ENCODE assay signal across 13 cellular contexts in the genomic region with DNA sequence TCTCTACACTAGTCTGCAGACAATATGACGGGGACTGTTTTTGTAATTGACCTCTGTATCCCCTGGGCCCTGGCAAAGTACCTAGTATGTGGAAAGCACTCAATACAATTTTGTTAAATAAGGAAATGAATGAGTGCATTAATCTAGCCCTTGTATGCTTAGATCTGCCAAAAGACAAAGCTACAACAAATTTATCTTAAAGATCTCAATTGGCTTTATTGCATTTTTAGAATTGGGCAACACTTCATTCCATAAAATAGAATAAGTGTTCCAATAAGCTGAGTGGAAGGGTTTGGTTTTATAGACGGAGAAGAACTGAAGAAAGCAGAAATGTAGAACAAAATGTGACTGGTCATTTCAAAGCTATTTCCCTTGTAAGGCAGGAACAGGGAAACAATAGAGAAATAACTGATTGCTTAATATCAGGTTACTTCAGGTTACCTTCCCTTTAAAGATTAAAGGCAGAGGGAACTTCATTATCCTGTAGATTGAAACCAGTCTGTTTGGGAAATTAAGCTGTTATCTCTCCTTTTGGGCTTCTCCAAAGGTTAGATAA.
DNase-seq lines count a peak whose midpoint lies in the region; ATAC-seq and TF ChIP-seq lines count a peak whose summit lies in the region.
"Had no signal": no experiment of that assay in that cellular context is flagged by ENCODE, and none has a peak within 500 bp of the region (broad histone marks: within the 10 kb centered on the region; RNA-seq: fewer than 3 reads in every experiment).

No MANE protein-coding gene starts in this region.

- TF ChIP-seq CTCF in RWPE1 (conservative IDR thresholded peaks at IDR 0.05; ENCODE audit: low read depth) (no peak), fibroblast of lung (conservative IDR thresholded peaks at IDR 0.05 in 1 of 2, IDR thresholded peaks at IDR 0.05 in 1 of 2; ENCODE audit: low read depth in 1 of 2, low read length in 2 of 2) (no peak), smooth muscle cell (IDR thresholded peaks at IDR 0.05; ENCODE audit: borderline replicate concordance, insufficient read depth, poor library complexity, severe bottlenecking) (no peak), endodermal cell (conservative IDR thresholded peaks at IDR 0.05) (no peak), OCI-LY7 (conservative IDR thresholded peaks at IDR 0.05; ENCODE audit: low read length) (no peak)

- H2AFZ ChIP-seq in fibroblast of lung (ENCODE audit: low read length) (no peak overlapping the region), smooth muscle cell (ENCODE audit: low read depth) (peak overlapping the region; percentile 28), OCI-LY7 (ENCODE audit: low read length) (no peak overlapping the region)

- H3K9me2 ChIP-seq in OCI-LY7 (ENCODE audit: insufficient read depth, low read length): no peaks in the 10 kb centered on the region

- CTCF ChIA-PET in RWPE1 (lab: Yijun Ruan, JAX) (interaction anchor here (0.6 kb wide), 1 partner anchor 54 kb away, joined by 3 read pairs; no protein-coding TSS in a partner anchor), OCI-LY7 (lab: Charles Lee; ENCODE audit: unreplicated experiment) (interaction anchor here (0.6 kb wide), 1 partner anchor 1156 kb away, joined by 3 read pairs; no protein-coding TSS in a partner anchor)

- H3K36me3 Mint-ChIP-seq in endodermal cell (ENCODE audit: low read depth): no peaks in the 10 kb centered on the region

- H3K9ac ChIP-seq in fibroblast of lung (ENCODE audit: insufficient read depth, low read length) (no peak overlapping the region), smooth muscle cell (ENCODE audit: low read depth) (peak overlapping the region; percentile 34), endodermal cell (ENCODE audit: extremely low read depth, low read length, poor library complexity, severe bottlenecking) (no peak overlapping the region)

- H3K27ac ChIP-seq in RWPE1 (no peak overlapping the region), fibroblast of lung (ENCODE audit: insufficient read depth, low read length) (no peak overlapping the region), smooth muscle cell (ENCODE audit: low read depth) (peak overlapping the region; percentile 82), endodermal cell (ENCODE audit: low read depth, low read length) (no peak overlapping the region), OCI-LY7 (ENCODE audit: low read depth, low read length, poor library complexity, severe bottlenecking) (no peak overlapping the region)
- H3K27ac ChIP-seq: Peyer's patch, WERI-Rb-1 had no signal

- H3K27me3 Mint-ChIP-seq in endodermal cell (ENCODE audit: insufficient read depth): no peaks in the 10 kb centered on the region

- H3K4me3 Mint-ChIP-seq in endodermal cell: no peak overlapping the region
- H3K4me3 Mint-ChIP-seq: activated T-cell treated with anti-CD3 and anti-CD28 coated beads, Interleukin-2, amount 50 U/mL, for 4 hours; neural crest cell had no signal

- H3K9me3 Mint-ChIP-seq in endodermal cell: no peaks in the 10 kb centered on the region
- H3K9me3 Mint-ChIP-seq: activated T-cell treated with anti-CD3 and anti-CD28 coated beads, Interleukin-2, amount 50 U/mL, for 4 hours; neural crest cell had no signal

- BruUV-seq in OCI-LY7 (replicated peaks; lab: Mats Ljungman, UMichigan): no TSS peak

- POLR2A ChIA-PET in RWPE1 (lab: Yijun Ruan, JAX; ENCODE audit: low non-redundant PET): no interaction called here
- POLR2A ChIA-PET in OCI-LY7 (lab: Charles Lee): interaction anchor here (0.8 to 1.4 kb wide), 2 partner anchors 10 to 16 kb away, joined by 3 to 5 read pairs; no protein-coding TSS in a partner anchor

- no peaks in the 10 kb centered on the region for H3K4me1 ChIP-seq in fibroblast of lung (ENCODE audit: control insufficient read depth, extremely low read depth, insufficient read depth, low read length)
- H3K4me1 ChIP-seq in smooth muscle cell (ENCODE audit: low read depth): no peaks in the 10 kb centered on the region
- H3K4me1 ChIP-seq in endodermal cell (ENCODE audit: control insufficient read depth, insufficient read depth, low read length): no peaks in the 10 kb centered on the region
- H3K4me1 ChIP-seq in OCI-LY7 (ENCODE audit: insufficient read depth, low read length, poor library complexity, severe bottlenecking): no peaks in the 10 kb centered on the region
- H3K4me1 ChIP-seq: Peyer's patch had no signal

- H3K4me3 ChIP-seq in fibroblast of lung (replicated peaks in 1 of 4; ENCODE audit: control extremely low read depth in 1 of 4, insufficient read depth in 1 of 4, low read depth in 3 of 4, low read length in 4 of 4) (no peak overlapping the region), smooth muscle cell (no peak overlapping the region), endodermal cell (ENCODE audit: low read length) (no peak overlapping the region), OCI-LY7 (ENCODE audit: low read depth, low read length, poor library complexity, severe bottlenecking) (no peak overlapping the region)
- H3K4me3 ChIP-seq: Peyer's patch had no signal

- no peaks in the 10 kb centered on the region for H3K27me3 ChIP-seq in fibroblast of lung (ENCODE audit: control insufficient read depth, insufficient read depth, low read length)
- no peaks in the 10 kb centered on the region for H3K27me3 ChIP-seq in smooth muscle cell (ENCODE audit: low read depth)
- no peaks in the 10 kb centered on the region for H3K27me3 ChIP-seq in endodermal cell (ENCODE audit: control insufficient read depth, insufficient read depth, low read length, poor library complexity, severe bottlenecking)
- H3K27me3 ChIP-seq: Peyer's patch had no signal

- H3K27ac Mint-ChIP-seq in endodermal cell: no peak overlapping the region

- H3K4me1 Mint-ChIP-seq in endodermal cell: peaks cover 2% of the 10 kb centered on the region
- H3K4me1 Mint-ChIP-seq: neural crest cell had no signal

- H3K79me2 ChIP-seq in fibroblast of lung (ENCODE audit: control insufficient read depth, insufficient read depth, low read length): no peaks in the 10 kb centered on the region
- H3K79me2 ChIP-seq in smooth muscle cell (ENCODE audit: low read depth): no peaks in the 10 kb centered on the region
- H3K79me2 ChIP-seq in OCI-LY7 (ENCODE audit: insufficient read depth, low read depth, low read length): no peaks in the 10 kb centered on the region

- H4K20me1 ChIP-seq in fibroblast of lung (ENCODE audit: control insufficient read depth, extremely low read depth, insufficient read depth, low read length) (no peaks in the 10 kb centered on the region), smooth muscle cell (ENCODE audit: low read depth) (no peaks in the 10 kb centered on the region), OCI-LY7 (ENCODE audit: insufficient read depth, low read length) (no peaks in the 10 kb centered on the region)

- DNase-seq in H4 (ENCODE audit: low spot score) (peak; percentile 21), RWPE1 (ENCODE audit: low spot score) (peak; percentile 53), fibroblast of lung (ENCODE audit: low read depth in 2 of 2) (peak; percentile 56 to 72), smooth muscle cell (lab: John Stamatoyannopoulos, UW; ENCODE audit: unreplicated experiment) (no peak), endodermal cell (no peak), OCI-LY7 (ENCODE audit: low spot score) (no peak), Right ventricle myocardium superior (no peak)
- DNase-seq: activated T-cell treated with anti-CD3 and anti-CD28 coated beads, Interleukin-2, amount 50 U/mL, for 4 hours; NCI-H1436; Peyer's patch; WERI-Rb-1 had no signal

- H3F3A ChIP-seq in smooth muscle cell (ENCODE audit: low read depth): peaks cover 3% of the 10 kb centered on the region

- intact Hi-C loops in OCI-LY7 (cut with micrococcal nuclease; ENCODE audit: unreplicated experiment) (no loop called here), Right ventricle myocardium superior (cut with DNase I) (no loop called here)

- WGBS in smooth muscle cell (ENCODE audit: low lambda C conversion rate): 62% methylated on average over 2 of the region's 2 CpGs
- 71 to 88% methylated on average over 1 to 2 of the region's 2 CpGs for WGBS in endodermal cell (ENCODE audit: insufficient coverage in 1 of 2, insufficient read length in 1 of 2), 2 experiments

- no peaks in the 10 kb centered on the region for H3K36me3 ChIP-seq in fibroblast of lung (ENCODE audit: control insufficient read depth, insufficient read depth, low read length)
- H3K36me3 ChIP-seq in smooth muscle cell (ENCODE audit: low read depth): no peaks in the 10 kb centered on the region
- H3K36me3 ChIP-seq in endodermal cell (ENCODE audit: control insufficient read depth, insufficient read depth, low read length): no peaks in the 10 kb centered on the region
- no peaks in the 10 kb centered on the region for H3K36me3 ChIP-seq in OCI-LY7 (ENCODE audit: insufficient read depth, low read length)
- H3K36me3 ChIP-seq: Peyer's patch, WERI-Rb-1 had no signal

- ATAC-seq in GM21528 (IDR thresholded peaks at IDR 0.05; ENCODE audit: low FRiP score, unreplicated experiment): no peak
- no peak for ATAC-seq in Right ventricle myocardium superior (ENCODE audit: poor library complexity)
- ATAC-seq: activated T-cell treated with anti-CD3 and anti-CD28 coated beads, Interleukin-2, amount 50 U/mL, for 4 hours had no signal

- no peak overlapping the region for H3K4me2 ChIP-seq in fibroblast of lung (ENCODE audit: extremely low read depth, insufficient read depth, low read length)
- peak overlapping the region; percentile 34 for H3K4me2 ChIP-seq in smooth muscle cell
- no peak overlapping the region for H3K4me2 ChIP-seq in OCI-LY7 (ENCODE audit: low read length)

- H3K9me3 ChIP-seq in fibroblast of lung (ENCODE audit: control insufficient read depth, insufficient read depth, low read depth, low read length) (no peaks in the 10 kb centered on the region), smooth muscle cell (replicated peaks; ENCODE audit: low read depth) (no peaks in the 10 kb centered on the region), endodermal cell (ENCODE audit: control insufficient read depth, low read length) (no peaks in the 10 kb centered on the region), OCI-LY7 (ENCODE audit: low read length) (no peaks in the 10 kb centered on the region)
- H3K9me3 ChIP-seq: Peyer's patch had no signal

Comparison
In these comparisons a context has a peak if more than half of its experiments do, and no peak if none do; other contexts are left out.
1. DNase-seq: peak in H4 (single experiment), RWPE1 (single experiment) and fibroblast of lung (2 of 2); none in smooth muscle cell (single experiment), endodermal cell (single experiment), OCI-LY7 (single experiment) and Right ventricle myocardium superior (single experiment).